Comparison of ENCODE assay signal across 32 cellular contexts in the genomic region with DNA sequence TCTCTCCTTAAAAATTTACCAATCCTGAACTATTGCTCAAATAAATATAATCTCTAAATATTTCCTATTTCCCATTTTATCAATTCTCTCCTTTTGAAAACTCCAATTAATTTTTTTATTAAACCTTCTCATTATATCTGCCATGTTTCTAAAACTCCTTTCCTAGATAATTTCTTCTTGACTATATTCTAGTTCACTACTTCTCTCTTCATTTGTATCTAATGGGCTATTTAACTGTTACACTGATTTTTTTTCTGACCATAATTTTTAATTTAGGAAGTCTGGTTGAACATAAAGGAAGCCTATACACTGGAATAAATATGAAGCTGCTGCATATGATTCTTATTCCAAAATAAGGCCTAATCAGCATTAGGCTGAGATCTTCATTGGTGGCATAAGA.
"Had no signal": no experiment of that assay in that cellular context is flagged by ENCODE, and none has a peak within 500 bp of the region (broad histone marks: within the 10 kb centered on the region; RNA-seq: fewer than 3 reads in every experiment).

No MANE protein-coding gene starts in this region.

- DNase-seq: activated B cell treated with CpG ODN at 0.5 μM for 24 hours; activated CD4-positive, alpha-beta memory T cell treated with anti-CD3 and anti-CD28 coated beads for 36 hours; activated CD4-positive, alpha-beta T cell treated with anti-CD3 and anti-CD28 coated beads for 4 hours; activated CD4-positive, alpha-beta T cell treated with anti-CD3 and anti-CD28 coated beads, Interleukin-2, amount 10 ng/mL, durations not matched to agents 24 days and 14 days; activated CD4-positive, alpha-beta T cell treated with anti-CD3 and anti-CD28 coated beads, Interleukin-2, amount 50 U/mL, for 1 hour; activated CD4-positive, alpha-beta T cell treated with anti-CD3 and anti-CD28 coated beads, Interleukin-2, amount 50 U/mL, for 4 hours; activated CD4-positive, CD25-positive, alpha-beta regulatory T cell treated with anti-CD3 and anti-CD28 coated beads, Interleukin-2, amount 50 U/mL, for 72 hours; activated CD8-positive, alpha-beta memory T cell treated with anti-CD3 and anti-CD28 coated beads, Interleukin-2, amount 50 U/mL, for 4 hours; activated CD8-positive, alpha-beta T cell treated with anti-CD3 and anti-CD28 coated beads for 36 hours; activated effector memory CD4-positive, alpha-beta T cell treated with anti-CD3 and anti-CD28 coated beads, Interleukin-2, amount 50 U/mL, for 16 hours; activated gamma-delta T cell treated with Interleukin-2 at 50 U/mL for 16 hours; activated naive CD4-positive, alpha-beta T cell; activated naive CD4-positive, alpha-beta T cell treated with anti-CD3 and anti-CD28 coated beads for 36 hours; activated naive CD4-positive, alpha-beta T cell treated with anti-CD3 and anti-CD28 coated beads, Interleukin-2, amount 50 U/mL, for 16 hours; activated naive CD8-positive, alpha-beta T cell treated with anti-CD3 and anti-CD28 coated beads for 36 hours; activated T-cell treated with anti-CD3 and anti-CD28 coated beads for 4 hours; activated T-cell treated with anti-CD3 and anti-CD28 coated beads, Interleukin-2, amount 50 U/mL, for 1 hour; activated T-cell treated with anti-CD3 and anti-CD28 coated beads, Interleukin-2, amount 50 U/mL, for 48 hours; amygdala; anterior cingulate cortex; caudate nucleus; T-helper 1 cell; T-helper 2 cell; T-helper 9 cell had no signal

- FAIRE-seq: bronchial epithelial cell, colon, TTC549 had no signal

- ATAC-seq: activated CD8-positive, alpha-beta T cell treated with anti-CD3 and anti-CD28 coated beads for 36 hours; activated naive CD4-positive, alpha-beta T cell treated with anti-CD3 and anti-CD28 coated beads, Interleukin-2, amount 50 U/mL, for 72 hours; activated T-helper 17 cell treated with anti-CD3 and anti-CD28 coated beads, Interleukin-2, amount 50 U/mL, for 72 hours had no signal

- H3K27ac ChIP-seq: ascending aorta, cardiac muscle cell, VCaP had no signal

- H3K4me1 ChIP-seq: ascending aorta had no signal

- H3K27me3 ChIP-seq: ascending aorta, cardiac muscle cell had no signal

- H3K36me3 ChIP-seq: ascending aorta, cardiac muscle cell had no signal

- H3K4me3 ChIP-seq: ascending aorta, cardiac muscle cell had no signal
